13 cellular contexts compared by ENCODE assay signal in genomic region chr17:27038676-27039075, GRCh38.
DNase-seq lines count a peak whose midpoint lies in the region; ATAC-seq, FAIRE-seq and TF ChIP-seq lines count a peak whose summit lies in the region.
"Had no signal": no experiment of that assay in that cellular context is flagged by ENCODE, and none has a peak within 500 bp of the region (broad histone marks: within the 10 kb centered on the region; RNA-seq: fewer than 3 reads in every experiment).

No MANE protein-coding gene starts in this region.

- no peak for FAIRE-seq in H1 (lab: Jason Lieb, UNC)
- no peak for FAIRE-seq in kidney (lab: Jason Lieb, UNC)
- FAIRE-seq: islet of Langerhans had no signal

- no peak overlapping the region for H3K4me2 ChIP-seq in H1 (ENCODE audit: insufficient read depth in 1 of 2, low read depth in 2 of 2, low read length in 2 of 2)

- intact Hi-C loops in kidney (cut with DNase I): no loop called here

- no peak for ATAC-seq in GM18867 (IDR thresholded peaks at IDR 0.05; ENCODE audit: unreplicated experiment)

- H2BK15ac ChIP-seq in H1 (ENCODE audit: low read length): no peak overlapping the region

- H3K27ac ChIP-seq in H1 (ENCODE audit: low read depth, low read length) (no peak overlapping the region), kidney (ENCODE audit: low read depth in 2 of 2, low read length in 2 of 2) (no peak overlapping the region)
- H3K27ac ChIP-seq: adrenal gland, dorsolateral prefrontal cortex had no signal

- H3K23ac ChIP-seq in H1 (ENCODE audit: insufficient read length): no peak overlapping the region

- no peak overlapping the region for H4K8ac ChIP-seq in H1 (ENCODE audit: extremely low read depth, insufficient read depth, low read length)

- H3K4me3 ChIP-seq in H1 (ENCODE audit: extremely low read depth in 1 of 4, insufficient read depth in 2 of 4, low read depth in 3 of 4, low read length in 4 of 4): no peak overlapping the region
- H3K4me3 ChIP-seq in kidney (ENCODE audit: low read length in 2 of 2): no peak overlapping the region
- H3K4me3 ChIP-seq: adrenal gland, dorsolateral prefrontal cortex had no signal

- no peak for TF ChIP-seq EP300 in H1 (IDR thresholded peaks at IDR 0.05; ENCODE audit: borderline replicate concordance in 1 of 2, low read depth in 2 of 2, low read length in 2 of 2)

- H2AFZ ChIP-seq in H1 (ENCODE audit: low read length): no peak overlapping the region

- DNase-seq in DMS 273 (lab: John Stamatoyannopoulos, UW; ENCODE audit: unreplicated experiment) (peak; percentile 37), DMS 273 treated with DMSO at 0.1 percent for 48 hours (lab: John Stamatoyannopoulos, UW) (no peak), HuH-7 (ENCODE audit: low spot score) (peak; percentile 28), NCI-H82 (lab: John Stamatoyannopoulos, UW) (peak; percentile 75), H1 (ENCODE audit: low read depth in 1 of 2, low spot score in 2 of 2) (no peak), GM19238 (ENCODE audit: insufficient read length, low spot score) (no peak), kidney (no peak)
- DNase-seq: 8988T; activated CD8-positive, alpha-beta memory T cell treated with anti-CD3 and anti-CD28 coated beads, Interleukin-2, amount 50 U/mL, for 4 hours; adrenal gland; dorsolateral prefrontal cortex had no signal

- TF ChIP-seq CTCF in H1 (IDR thresholded peaks at IDR 0.05; ENCODE audit: control extremely low read depth in 1 of 3, insufficient read depth in 1 of 3, low read depth in 1 of 3, low read length in 3 of 3) (peak in 1 of 3 experiments; percentile 14; a peak in 1 of 4 replicates), kidney (IDR thresholded peaks at IDR 0.05; ENCODE audit: borderline replicate concordance, extremely low read depth, insufficient read depth) (no peak)

- H2BK12ac ChIP-seq in H1 (ENCODE audit: low read depth, low read length): no peak overlapping the region

- no peak overlapping the region for H2BK5ac ChIP-seq in H1 (ENCODE audit: low read depth, low read length)

- no peaks in the 10 kb centered on the region for H3K4me1 ChIP-seq in H1 (replicated peaks in 1 of 4; ENCODE audit: control insufficient read depth in 3 of 4, insufficient read depth in 4 of 4, low read length in 3 of 4)
- H3K4me1 ChIP-seq in kidney (ENCODE audit: control insufficient read depth in 1 of 2, insufficient read depth in 1 of 2, low read depth in 1 of 2, low read length in 2 of 2): no peaks in the 10 kb centered on the region
- H3K4me1 ChIP-seq: adrenal gland had no signal

- no peak overlapping the region for H4K91ac ChIP-seq in H1 (replicated peaks; ENCODE audit: insufficient read length, low read length)

- peak; percentile 16 to 18; a peak in 2 of 4 replicates for TF ChIP-seq RAD21 in H1 (IDR thresholded peaks at IDR 0.05 in 1 of 2, conservative IDR thresholded peaks at IDR 0.05 in 1 of 2; ENCODE audit: low read depth in 2 of 2, low read length in 2 of 2)

- H2BK120ac ChIP-seq in H1 (replicated peaks; ENCODE audit: low read depth, low read length): no peak overlapping the region

- H3K56ac ChIP-seq in H1 (replicated peaks; ENCODE audit: insufficient read length, low read depth, low read length): no peak overlapping the region

- 47% methylated on average over 2 of the region's 2 CpGs; no CpG with 5 or more reads in 1 of the 2 experiments for WGBS in H1 (ENCODE audit: extremely low coverage in 1 of 2, insufficient coverage in 1 of 2, insufficient read length in 1 of 2, insufficient replicate concordance in 2 of 2, low coverage in 1 of 2, low lambda C conversion rate in 2 of 2, missing lambda C conversion rate in 1 of 2), 2 experiments

- no peaks in the 10 kb centered on the region for H3K23me2 ChIP-seq in H1 (ENCODE audit: low read depth, low read length)

- no peak overlapping the region for H3K9ac ChIP-seq in H1 (replicated peaks in 1 of 4; ENCODE audit: extremely low read depth in 1 of 4, low read depth in 3 of 4, low read length in 3 of 4)
- no peak overlapping the region for H3K9ac ChIP-seq in kidney (ENCODE audit: low read length in 2 of 2)

- H4K20me1 ChIP-seq in H1 (replicated peaks in 1 of 2; ENCODE audit: control insufficient read depth in 1 of 2, insufficient read depth in 2 of 2, low read length in 2 of 2): no peaks in the 10 kb centered on the region

- no peaks in the 10 kb centered on the region for H3K79me2 ChIP-seq in H1 (ENCODE audit: control insufficient read depth in 1 of 2, insufficient read depth in 2 of 2, low read length in 2 of 2)

- H2BK20ac ChIP-seq in H1 (ENCODE audit: low read length): no peak overlapping the region

- H4K5ac ChIP-seq in H1 (ENCODE audit: insufficient read length, low read depth, low read length): no peak overlapping the region

- H3K4ac ChIP-seq in H1 (replicated peaks; ENCODE audit: insufficient read length, low read depth, low read length): no peak overlapping the region

- no peaks in the 10 kb centered on the region for H3K79me1 ChIP-seq in H1 (ENCODE audit: low read depth, low read length)

- peaks cover 20 to 27% of the 10 kb centered on the region in 2 experiments; a peak in 3 of 4 replicates for H3K9me3 ChIP-seq in H1 (ENCODE audit: insufficient read depth in 2 of 2, low read depth in 1 of 2, low read length in 1 of 2)
- H3K9me3 ChIP-seq in kidney (ENCODE audit: control insufficient read depth in 1 of 2, low read length in 2 of 2): no peaks in the 10 kb centered on the region
- H3K9me3 ChIP-seq: adrenal gland had no signal

- no peak overlapping the region for H3K14ac ChIP-seq in H1 (ENCODE audit: insufficient read length)

- H3K18ac ChIP-seq in H1 (ENCODE audit: extremely low read depth, low read length): no peak overlapping the region

- POLR2A ChIA-PET in H1 (lab: Charles Lee; ENCODE audit: partially characterized antibody): no interaction called here

- CTCF ChIA-PET in H1 (lab: Charles Lee; ENCODE audit: partially characterized antibody): no interaction called here

- TF ChIP-seq POLR2A in H1 (IDR thresholded peaks at IDR 0.05; ENCODE audit: control extremely low read depth in 1 of 2, low read depth in 2 of 2, low read length in 2 of 2): no peak

- H3K36me3 ChIP-seq in H1 (ENCODE audit: control insufficient read depth in 2 of 4, insufficient read depth in 4 of 4, low read length in 3 of 4) (no peaks in the 10 kb centered on the region), kidney (ENCODE audit: control insufficient read depth in 1 of 2, insufficient read depth in 2 of 2, low read length in 2 of 2) (no peaks in the 10 kb centered on the region)
- H3K36me3 ChIP-seq: adrenal gland had no signal

- no peak overlapping the region for H2AK5ac ChIP-seq in H1 (ENCODE audit: low read depth, low read length)

- no peaks in the 10 kb centered on the region for H3K27me3 ChIP-seq in H1 (replicated peaks in 1 of 4; ENCODE audit: control insufficient read depth in 3 of 4, extremely low read depth in 1 of 4, insufficient read depth in 3 of 4, low read length in 3 of 4)
- H3K27me3 ChIP-seq: adrenal gland, dorsolateral prefrontal cortex had no signal

TF ChIP-seq in H1, 55 proteins besides CTCF, POLR2A, EP300 and RAD21:
- TF ChIP-seq POLR2AphosphoS5 (IDR thresholded peaks at IDR 0.05; ENCODE audit: low read depth, low read length) (no peak), BCL11A (IDR thresholded peaks at IDR 0.05; ENCODE audit: low read depth in 2 of 2, low read length in 2 of 2) (no peak), EGR1 (IDR thresholded peaks at IDR 0.05; ENCODE audit: borderline replicate concordance, low read depth, low read length) (no peak), SUZ12 (IDR thresholded peaks at IDR 0.05; ENCODE audit: low read length) (no peak), RXRA (IDR thresholded peaks at IDR 0.05; ENCODE audit: insufficient read depth, low read depth, low read length) (no peak), TBP (IDR thresholded peaks at IDR 0.05; ENCODE audit: low read depth, low read length) (no peak), RFX5 (IDR thresholded peaks at IDR 0.05; ENCODE audit: borderline replicate concordance, low read depth, low read length) (no peak), GTF2F1 (IDR thresholded peaks at IDR 0.05; ENCODE audit: borderline replicate concordance, low read depth, low read length) (no peak), CBX8 (IDR thresholded peaks at IDR 0.05; ENCODE audit: borderline replicate concordance, low read depth, low read length) (no peak), JUND (IDR thresholded peaks at IDR 0.05; ENCODE audit: low read length) (no peak), POU5F1 (IDR thresholded peaks at IDR 0.05; ENCODE audit: low read depth, low read length) (no peak)
TF ChIP-seq in H1: peak in this region for 0.

Comparison
In these comparisons a context has a peak if more than half of its experiments do, and no peak if none do; other contexts are left out.
1. DNase-seq: peak in DMS 273 (single experiment), HuH-7 (single experiment) and NCI-H82 (single experiment); none in DMS 273 treated with DMSO at 0.1 percent for 48 hours (single experiment), H1 (0 of 2), GM19238 (single experiment) and kidney (single experiment).